ENCODE assay signal across 25 cellular contexts in the genomic region with DNA sequence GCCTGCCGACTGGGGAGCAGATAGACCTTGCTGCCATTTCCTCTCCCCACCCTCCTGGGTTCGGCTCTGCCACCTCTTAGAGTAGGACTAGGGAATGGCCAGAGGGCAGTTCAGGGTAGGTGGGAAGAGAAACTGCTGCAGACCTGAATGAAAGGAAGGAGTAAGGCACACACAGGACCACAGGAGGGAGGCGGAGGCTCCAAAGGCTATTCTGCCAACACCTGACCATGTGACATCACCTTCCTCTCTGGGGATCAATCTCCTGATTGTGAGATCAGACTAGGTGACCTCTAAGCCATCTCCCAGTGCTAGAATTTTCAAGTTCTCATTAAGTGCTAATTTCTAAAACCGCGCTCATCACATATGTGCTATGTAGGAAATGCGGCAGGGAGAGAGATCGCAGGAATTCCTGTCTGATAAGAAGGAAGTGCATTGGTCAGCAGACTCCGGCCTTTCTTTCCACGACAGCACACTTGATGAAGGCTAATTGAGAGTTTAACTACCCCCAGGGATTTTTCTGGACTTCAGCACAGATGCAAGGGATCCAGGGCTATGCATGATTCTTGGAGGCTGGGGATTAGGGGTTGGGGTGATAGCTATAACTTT. TPM values are rescaled to one million over a fixed set of nuclear protein-coding genes. Genes with fewer than 3 reads are reported as not detected.
"Had no signal": no experiment of that assay in that cellular context is flagged by ENCODE, and none has a peak within 500 bp of the region (broad histone marks: within the 10 kb centered on the region; RNA-seq: fewer than 3 reads in every experiment).

No MANE protein-coding gene starts in this region.

- DNase-seq: activated CD4-positive, alpha-beta T cell treated with anti-CD3 and anti-CD28 coated beads for 4 hours; activated CD8-positive, alpha-beta T cell treated with anti-CD3 and anti-CD28 coated beads for 36 hours; activated effector memory CD4-positive, alpha-beta T cell treated with anti-CD3 and anti-CD28 coated beads, Interleukin-2, amount 50 U/mL, for 16 hours; activated naive CD4-positive, alpha-beta T cell treated with anti-CD3 and anti-CD28 coated beads for 36 hours; activated T-cell treated with anti-CD3 and anti-CD28 coated beads, Interleukin-2, amount 50 U/mL, for 24 hours; amygdala; MG63; MV-4-11; NCI-H1092 treated with DMSO at 0.1 percent for 48 hours; NCI-H1417 treated with DMSO at 0.1 percent for 48 hours; NCI-H1694 treated with DMSO at 0.1 percent for 48 hours; NCI-H2029 treated with DMSO at 0.1 percent for 48 hours; NCI-H345; NCI-H510A; NCI-H526 treated with DMSO at 0.1 percent for 48 hours; NCI-H82; PC-3; SHP77 had no signal

- FAIRE-seq: astrocyte, RCC 7860 had no signal

- H3K4me3 ChIP-seq: MG63, SJSA1 had no signal

- H3K4me3 Mint-ChIP-seq: activated CD8-positive, alpha-beta T cell treated with anti-CD3 and anti-CD28 coated beads for 36 hours; activated naive CD4-positive, alpha-beta T cell treated with anti-CD3 and anti-CD28 coated beads for 36 hours; activated naive CD8-positive, alpha-beta T cell; activated T-cell treated with anti-CD3 and anti-CD28 coated beads, Interleukin-2, amount 50 U/mL, for 24 hours; brain; T-helper 1 cell treated with Interleukin-12 subunit alpha and Interleukin-12 subunit beta and Interleukin-4 antibody, amounts not matched to agents 30 μg/mL and 1 μg/mL, for 36 hours had no signal

- H3K36me3 ChIP-seq: MG63, SJSA1 had no signal

- H3K27ac ChIP-seq: SJSA1, VCaP had no signal

- H3K9me3 Mint-ChIP-seq: activated CD8-positive, alpha-beta T cell treated with anti-CD3 and anti-CD28 coated beads for 36 hours; activated naive CD4-positive, alpha-beta T cell treated with anti-CD3 and anti-CD28 coated beads for 36 hours; activated T-cell treated with anti-CD3 and anti-CD28 coated beads, Interleukin-2, amount 50 U/mL, for 24 hours; T-helper 1 cell treated with Interleukin-12 subunit alpha and Interleukin-12 subunit beta and Interleukin-4 antibody, amounts not matched to agents 30 μg/mL and 1 μg/mL, for 36 hours had no signal

- H3K36me3 Mint-ChIP-seq: activated naive CD8-positive, alpha-beta T cell; brain had no signal

- H3K27ac Mint-ChIP-seq: activated CD8-positive, alpha-beta T cell treated with anti-CD3 and anti-CD28 coated beads for 36 hours; activated naive CD4-positive, alpha-beta T cell treated with anti-CD3 and anti-CD28 coated beads for 36 hours; activated naive CD8-positive, alpha-beta T cell; activated T-cell treated with anti-CD3 and anti-CD28 coated beads, Interleukin-2, amount 50 U/mL, for 24 hours; brain; T-helper 1 cell treated with Interleukin-12 subunit alpha and Interleukin-12 subunit beta and Interleukin-4 antibody, amounts not matched to agents 30 μg/mL and 1 μg/mL, for 36 hours had no signal

- H3K9me3 ChIP-seq: MG63, SJSA1 had no signal

- H3K27me3 ChIP-seq: MG63, SJSA1 had no signal

RNA-seq across cellular contexts. Expression of a gene that starts 11.5 kb away (rescaled TPM):
- total RNA-seq: activated CD8-positive, alpha-beta T cell treated with anti-CD3 and anti-CD28 coated beads for 36 hours; activated naive CD4-positive, alpha-beta T cell treated with anti-CD3 and anti-CD28 coated beads for 36 hours; PC-3 had no signal
